ENCODE assay signal across 14 cellular contexts in genomic region chr2:201933792-201934229, GRCh38.
DNase-seq lines count a peak whose midpoint lies in the region; ATAC-seq and TF ChIP-seq lines count a peak whose summit lies in the region.
"Had no signal": no experiment of that assay in that cellular context is flagged by ENCODE, and none has a peak within 500 bp of the region (broad histone marks: within the 10 kb centered on the region; RNA-seq: fewer than 3 reads in every experiment).

No MANE protein-coding gene starts in this region.

- no peak overlapping the region for H3K4me3 ChIP-seq in neural progenitor cell
- no peak overlapping the region for H3K4me3 ChIP-seq in WERI-Rb-1 (ENCODE audit: low read depth, low read length)
- no peak overlapping the region for H3K4me3 ChIP-seq in right lobe of liver
- H3K4me3 ChIP-seq in gastroesophageal sphincter = no peak overlapping the region

- no peak for TF ChIP-seq EP300 in gastroesophageal sphincter (IDR thresholded peaks at IDR 0.05)

- TF ChIP-seq CTCF in chondrocyte (IDR thresholded peaks at IDR 0.05) (no peak), neural progenitor cell (IDR thresholded peaks at IDR 0.05) (no peak), WERI-Rb-1 (IDR thresholded peaks at IDR 0.05; ENCODE audit: low read depth, low read length) (no peak), right lobe of liver (IDR thresholded peaks at IDR 0.05) (no peak), gastroesophageal sphincter (IDR thresholded peaks at IDR 0.05) (no peak)

- H3K4me3 Mint-ChIP-seq in chondrocyte (ENCODE audit: unreplicated experiment) (no peak overlapping the region), neural progenitor cell (peak overlapping the region; percentile 12)
- H3K4me3 Mint-ChIP-seq: activated T-cell treated with anti-CD3 and anti-CD28 coated beads, Interleukin-2, amount 50 U/mL, for 4 hours; H9; T-cell had no signal

- ATAC-seq in right lobe of liver (no peak), gastroesophageal sphincter (no peak), GM19023 (IDR thresholded peaks at IDR 0.05; ENCODE audit: unreplicated experiment) (no peak)
- ATAC-seq: activated T-cell treated with anti-CD3 and anti-CD28 coated beads, Interleukin-2, amount 50 U/mL, for 4 hours; sciatic nerve; T-cell had no signal

- H3K36me3 Mint-ChIP-seq in chondrocyte (ENCODE audit: low read depth) = no peaks in the 10 kb centered on the region
- no peaks in the 10 kb centered on the region for H3K36me3 Mint-ChIP-seq in neural progenitor cell
- H3K36me3 Mint-ChIP-seq: T-cell had no signal

- H3K36me3 ChIP-seq in neural progenitor cell = no peaks in the 10 kb centered on the region
- H3K36me3 ChIP-seq in WERI-Rb-1 = no peaks in the 10 kb centered on the region
- H3K36me3 ChIP-seq in right lobe of liver = no peaks in the 10 kb centered on the region
- no peaks in the 10 kb centered on the region for H3K36me3 ChIP-seq in gastroesophageal sphincter

- no peaks in the 10 kb centered on the region for H3K9me3 ChIP-seq in neural progenitor cell (ENCODE audit: low read depth)
- peaks cover 6% of the 10 kb centered on the region for H3K9me3 ChIP-seq in WERI-Rb-1 (ENCODE audit: severe bottlenecking)
- no peaks in the 10 kb centered on the region for H3K9me3 ChIP-seq in right lobe of liver
- H3K9me3 ChIP-seq in gastroesophageal sphincter = no peaks in the 10 kb centered on the region

- H3K27ac ChIP-seq in neural progenitor cell (no peak overlapping the region), WERI-Rb-1 (no peak overlapping the region), right lobe of liver (no peak overlapping the region), gastroesophageal sphincter (no peak overlapping the region)

- H3K9ac ChIP-seq in neural progenitor cell = no peak overlapping the region

- 61% methylated on average over 4 of the region's 7 CpGs for WGBS in right lobe of liver (ENCODE audit: insufficient coverage, low coverage, low lambda C conversion rate, missing lambda C conversion rate)
- WGBS in gastroesophageal sphincter (ENCODE audit: low coverage in 1 of 2), 2 donors = 35% methylated on average over 4 of the region's 7 CpGs; no CpG with 5 or more reads in 1 of the 2 donors

- H3K27ac Mint-ChIP-seq in chondrocyte (ENCODE audit: unreplicated experiment) = peak overlapping the region; percentile 88
- H3K27ac Mint-ChIP-seq in neural progenitor cell = no peak overlapping the region
- H3K27ac Mint-ChIP-seq: T-cell had no signal

- no peaks in the 10 kb centered on the region for H3K79me2 ChIP-seq in neural progenitor cell (ENCODE audit: low read depth)

- H3K4me2 ChIP-seq in neural progenitor cell = peak overlapping the region; percentile 72

- no peak overlapping the region for H2AFZ ChIP-seq in neural progenitor cell (replicated peaks)

- intact Hi-C loops in right lobe of liver (cut with DNase I) = no loop called here

- H3K27me3 Mint-ChIP-seq in chondrocyte (ENCODE audit: low read depth) (no peaks in the 10 kb centered on the region), neural progenitor cell (ENCODE audit: insufficient read depth, low read depth) (peaks cover 15% of the 10 kb centered on the region)

- peaks cover 17% of the 10 kb centered on the region for H4K20me1 ChIP-seq in neural progenitor cell (ENCODE audit: low read depth)

- peaks cover 15% of the 10 kb centered on the region for H3K27me3 ChIP-seq in neural progenitor cell
- H3K27me3 ChIP-seq in WERI-Rb-1 (ENCODE audit: insufficient read depth, low read depth, severe bottlenecking) = no peaks in the 10 kb centered on the region
- H3K27me3 ChIP-seq in right lobe of liver = no peaks in the 10 kb centered on the region
- H3K27me3 ChIP-seq in gastroesophageal sphincter = no peaks in the 10 kb centered on the region

- H3K4me1 Mint-ChIP-seq in chondrocyte (ENCODE audit: low read depth) (peaks cover 67% of the 10 kb centered on the region), neural progenitor cell (peaks cover 53% of the 10 kb centered on the region)
- H3K4me1 Mint-ChIP-seq: T-cell had no signal

- DNase-seq in EH (ENCODE audit: low read depth) = peak; percentile 73
- peak; percentile 14 for DNase-seq in NCI-H524 treated with DMSO at 0.1 percent for 48 hours (lab: John Stamatoyannopoulos, UW)
- DNase-seq in chondrocyte (ENCODE audit: low spot score) = no peak
- peak; percentile 90 for DNase-seq in neural progenitor cell (ENCODE audit: low spot score)
- DNase-seq in WERI-Rb-1 = no peak
- no peak for DNase-seq in right lobe of liver
- DNase-seq: activated T-cell treated with anti-CD3 and anti-CD28 coated beads, Interleukin-2, amount 50 U/mL, for 4 hours; effector CD4-positive, alpha-beta T cell; H9; NCI-H2107; T-cell had no signal

- TF ChIP-seq POLR2A in right lobe of liver (IDR thresholded peaks at IDR 0.05) = no peak
- no peak for TF ChIP-seq POLR2A in gastroesophageal sphincter (IDR thresholded peaks at IDR 0.05)

- H3K9me3 Mint-ChIP-seq in chondrocyte (ENCODE audit: low read depth) (peaks cover 5% of the 10 kb centered on the region), neural progenitor cell (peaks cover 17% of the 10 kb centered on the region)
- H3K9me3 Mint-ChIP-seq: activated T-cell treated with anti-CD3 and anti-CD28 coated beads, Interleukin-2, amount 50 U/mL, for 4 hours had no signal

- peaks cover 44% of the 10 kb centered on the region for H3K4me1 ChIP-seq in neural progenitor cell
- H3K4me1 ChIP-seq in right lobe of liver = no peaks in the 10 kb centered on the region
- no peaks in the 10 kb centered on the region for H3K4me1 ChIP-seq in gastroesophageal sphincter

- H3F3A ChIP-seq in neural progenitor cell (ENCODE audit: low read depth) = peaks cover 54% of the 10 kb centered on the region

Comparison
In these comparisons a context has a peak if more than half of its experiments do, and no peak if none do; other contexts are left out.
1. DNase-seq: peak in EH (single experiment), NCI-H524 treated with DMSO at 0.1 percent for 48 hours (single experiment) and neural progenitor cell (single experiment); none in chondrocyte (single experiment), WERI-Rb-1 (single experiment) and right lobe of liver (0 of 3).